In the genomic region with DNA sequence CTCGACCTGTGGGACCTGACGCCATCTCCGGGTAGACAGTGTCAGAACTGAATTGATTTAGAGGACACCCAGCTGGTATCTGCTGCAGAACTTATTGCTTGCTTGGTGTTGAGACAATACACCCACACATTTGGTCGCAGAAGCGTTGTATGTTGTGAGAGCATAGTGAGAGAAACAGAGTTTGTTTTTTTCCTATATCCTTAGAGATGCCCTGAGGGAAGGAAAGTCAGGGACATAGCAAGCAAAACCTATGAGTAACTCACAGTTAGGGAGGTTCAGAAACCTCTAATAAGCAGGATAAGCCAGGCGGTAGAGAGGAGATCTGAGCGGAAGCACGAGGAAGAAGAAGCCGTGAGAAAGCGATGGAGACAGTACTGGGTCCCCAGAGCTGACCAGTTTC, we compare ENCODE assay signal across 21 cellular contexts. TPM values are rescaled to one million over a fixed set of nuclear protein-coding genes. Genes with fewer than 3 reads are reported as not detected.
A peak's percentile ranks its signal among the peaks of the same experiment; 100 is the strongest.
DNase-seq lines count a peak whose midpoint lies in the region; ATAC-seq, FAIRE-seq and TF ChIP-seq lines count a peak whose summit lies in the region.
"Had no signal": no experiment of that assay in that cellular context is flagged by ENCODE, and none has a peak within 500 bp of the region (broad histone marks: within the 10 kb centered on the region; RNA-seq: fewer than 3 reads in every experiment).

No MANE protein-coding gene starts in this region.

- H3K27ac ChIP-seq in BLaER1 = 0 out of 2 replicates have a peak overlapping the region, but pooled peaks have one; percentile 20
- H3K27ac ChIP-seq in PC-9 = peak overlapping the region; percentile 51; the same call in 1 of the 2 replicates
- H3K27ac ChIP-seq: stomach had no signal

- no peak for ATAC-seq in GM21447 (IDR thresholded peaks at IDR 0.05; ENCODE audit: unreplicated experiment)
- ATAC-seq: natural killer cell treated with Interleukin-12 subunit alpha and Interleukin-12 subunit beta and Interleukin-15 and Interleukin-18, amount 100 ng/mL, for 72 hours had no signal

- no peaks in the 10 kb centered on the region for H3K9me3 Mint-ChIP-seq in chondrocyte (ENCODE audit: low read depth)
- H3K9me3 Mint-ChIP-seq: CD4-positive, alpha-beta T cell; natural killer cell treated with Interleukin-12 subunit alpha and Interleukin-12 subunit beta and Interleukin-15 and Interleukin-18, amount 100 ng/mL, for 72 hours had no signal

- BruUV-seq in PC-9 (replicated peaks; lab: Mats Ljungman, UMichigan) = no TSS peak

- no peak overlapping the region for H2AFZ ChIP-seq in PC-9

- H4K20me1 ChIP-seq in BLaER1 (no peaks in the 10 kb centered on the region), PC-9 (ENCODE audit: insufficient read depth) (no peaks in the 10 kb centered on the region)

- H3K9ac ChIP-seq in BLaER1 = no peak overlapping the region

- CTCF ChIA-PET in PC-9 (lab: Charles Lee) = interaction anchor here (0.6 kb wide), 1 partner anchor 447 kb away, joined by 3 read pairs; no protein-coding TSS in a partner anchor

- no peak for FAIRE-seq in H54 (lab: Jason Lieb, UNC)
- FAIRE-seq: A204.1, colon had no signal

- H3K79me2 ChIP-seq in PC-9 (ENCODE audit: low read depth) = no peaks in the 10 kb centered on the region

- H3F3A ChIP-seq in PC-9 (ENCODE audit: insufficient read depth, low read depth) = peaks cover 8% of the 10 kb centered on the region

- H3K4me1 Mint-ChIP-seq in chondrocyte (ENCODE audit: low read depth) = peaks cover 46% of the 10 kb centered on the region

- no peak for TF ChIP-seq POLR2A in H54 (IDR thresholded peaks at IDR 0.05; ENCODE audit: low read depth, low read length)

- H3K9me3 ChIP-seq in BLaER1 (peaks cover 9% of the 10 kb centered on the region), PC-9 (ENCODE audit: insufficient read depth, low read depth) (no peaks in the 10 kb centered on the region)
- H3K9me3 ChIP-seq: stomach had no signal

- intact Hi-C loops in PC-9 (cut with micrococcal nuclease; ENCODE audit: unreplicated experiment) = no loop called here

- no peaks in the 10 kb centered on the region for H3K27me3 Mint-ChIP-seq in chondrocyte (ENCODE audit: low read depth)

- H3K4me3 ChIP-seq in BLaER1 (no peak overlapping the region), PC-9 (no peak overlapping the region)
- H3K4me3 ChIP-seq: stomach had no signal

- H3K4me1 ChIP-seq in BLaER1 = peaks cover 71% of the 10 kb centered on the region
- peaks cover 33% of the 10 kb centered on the region for H3K4me1 ChIP-seq in PC-9 (replicated peaks; ENCODE audit: insufficient read depth)

- POLR2A ChIA-PET in PC-9 (lab: Charles Lee; ENCODE audit: unreplicated experiment) = interaction anchor here (0.6 kb wide), 1 partner anchor 8 kb away, joined by 3 read pairs; no protein-coding TSS in a partner anchor

- peak overlapping the region; percentile 24 for H3K27ac Mint-ChIP-seq in chondrocyte (ENCODE audit: unreplicated experiment)
- H3K27ac Mint-ChIP-seq: CD4-positive, alpha-beta T cell; natural killer cell treated with Interleukin-12 subunit alpha and Interleukin-12 subunit beta and Interleukin-15 and Interleukin-18, amount 100 ng/mL, for 72 hours had no signal

- TF ChIP-seq CTCF in PC-9 (conservative IDR thresholded peaks at IDR 0.05) (no peak), chondrocyte (IDR thresholded peaks at IDR 0.05) (no peak)

- H3K9me2 ChIP-seq in PC-9 (ENCODE audit: insufficient read depth) = no peaks in the 10 kb centered on the region

- H3K36me3 Mint-ChIP-seq in chondrocyte (ENCODE audit: low read depth) = no peaks in the 10 kb centered on the region
- H3K36me3 Mint-ChIP-seq: natural killer cell treated with Interleukin-12 subunit alpha and Interleukin-12 subunit beta and Interleukin-15 and Interleukin-18, amount 100 ng/mL, for 72 hours had no signal

- no peaks in the 10 kb centered on the region for H3K27me3 ChIP-seq in BLaER1
- no peaks in the 10 kb centered on the region for H3K27me3 ChIP-seq in PC-9 (ENCODE audit: insufficient read depth, low read depth)
- H3K27me3 ChIP-seq: stomach had no signal

- DNase-seq in PC-9 = peak; percentile 13 to 46
- DNase-seq in chondrocyte (ENCODE audit: low spot score) = no peak
- peak; percentile 45 for DNase-seq in myocyte (ENCODE audit: low read depth)
- DNase-seq in H54 (ENCODE audit: insufficient read length, low spot score) = no peak
- DNase-seq in RKO (ENCODE audit: low spot score) = no peak
- no peak for DNase-seq in activated T-cell treated with anti-CD3 and anti-CD28 coated beads for 4 hours
- DNase-seq: activated CD4-positive, alpha-beta T cell treated with anti-CD3 and anti-CD28 coated beads for 48 hours; activated CD8-positive, alpha-beta memory T cell treated with anti-CD3 and anti-CD28 coated beads, Interleukin-2, amount 50 U/mL, for 4 hours; activated gamma-delta T cell; CD4-positive, alpha-beta T cell; DMS79; glutamatergic neuron; NCI-H1930; NCI-H524; OCI-M1; stomach had no signal

- H3K4me2 ChIP-seq in BLaER1 (peak overlapping the region; percentile 50; the same call in 1 of the 2 replicates), PC-9 (no peak overlapping the region)

- no peak overlapping the region for H3K4me3 Mint-ChIP-seq in chondrocyte (ENCODE audit: unreplicated experiment)
- H3K4me3 Mint-ChIP-seq: CD4-positive, alpha-beta T cell; natural killer cell treated with Interleukin-12 subunit alpha and Interleukin-12 subunit beta and Interleukin-15 and Interleukin-18, amount 100 ng/mL, for 72 hours had no signal

- H3K36me3 ChIP-seq in BLaER1 (no peaks in the 10 kb centered on the region), PC-9 (ENCODE audit: low read depth) (no peaks in the 10 kb centered on the region)
- H3K36me3 ChIP-seq: stomach had no signal

RNA-seq across cellular contexts. Expression of a gene that starts 59.8 kb away (rescaled TPM):
- 13.4 and 15.5 TPM in 2 replicates for total RNA-seq in PC-9 (2021)
- total RNA-seq in chondrocyte = 8.5 to 14.5 TPM (median 8.8 TPM) in 3 replicates
- 17.5 and 34.4 TPM in 2 replicates for total RNA-seq in myocyte
- polyA plus RNA-seq in myocyte (2012) = 10.1 TPM

RNA-seq across cellular contexts. Expression of a gene that starts 59.9 kb away (rescaled TPM):
- total RNA-seq in PC-9 (2021) = 71.0 and 73.1 TPM in 2 replicates
- total RNA-seq in chondrocyte = 26.0 to 38.0 TPM (median 33.3 TPM) in 3 replicates
- 71.3 and 71.7 TPM in 2 replicates for total RNA-seq in myocyte
- polyA plus RNA-seq in myocyte (2012) = 38.9 TPM

Comparison
In these comparisons a context has a peak if more than half of its experiments do, and no peak if none do; other contexts are left out.
1. DNase-seq: peak in PC-9 (2 of 2) and myocyte (single experiment); none in chondrocyte (single experiment), H54 (single experiment), RKO (single experiment) and activated T-cell treated with anti-CD3 and anti-CD28 coated beads for 4 hours (single experiment).